10 cellular contexts compared by ENCODE assay signal in the genomic region with DNA sequence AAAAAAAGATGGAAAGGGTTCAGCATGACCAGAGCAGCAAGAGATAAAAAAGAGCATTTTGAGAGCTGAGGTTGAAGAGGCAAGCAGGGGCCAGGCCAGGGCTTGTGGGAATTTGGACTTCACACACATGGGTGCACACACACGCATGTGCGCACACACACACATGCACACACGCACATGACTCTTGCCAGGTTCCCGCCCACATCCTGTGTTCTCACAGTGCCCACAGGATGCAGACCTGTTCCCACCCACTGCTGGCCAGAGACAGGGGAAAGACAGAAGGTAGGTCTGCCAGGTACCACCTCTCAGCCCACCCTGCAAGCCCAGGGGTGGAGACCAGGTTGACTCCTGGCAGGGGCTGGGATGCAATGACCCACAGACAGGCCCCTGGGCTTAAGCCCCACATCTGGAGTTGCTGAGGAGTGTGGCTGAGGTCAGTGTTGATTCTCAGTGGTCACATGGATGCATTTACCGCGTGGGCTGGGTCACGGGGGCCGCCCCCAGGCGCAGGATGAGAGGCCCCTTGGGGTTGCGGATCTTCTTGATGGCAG. TPM values are rescaled to one million over a fixed set of nuclear protein-coding genes. Genes with fewer than 3 reads are reported as not detected.
DNase-seq lines count a peak whose midpoint lies in the region; ATAC-seq and TF ChIP-seq lines count a peak whose summit lies in the region.
"Had no signal": no experiment of that assay in that cellular context is flagged by ENCODE, and none has a peak within 500 bp of the region (broad histone marks: within the 10 kb centered on the region; RNA-seq: fewer than 3 reads in every experiment).

No MANE protein-coding gene starts in this region.

- POLR2A ChIA-PET in WTC11 (lab: Charles Lee) = interaction anchor here (0.8 kb wide), 1 partner anchor 16 kb away, joined by 4 read pairs; no protein-coding TSS in a partner anchor

- H3K27me3 Mint-ChIP-seq in neural progenitor cell (ENCODE audit: insufficient read depth, low read depth) (peaks cover 15% of the 10 kb centered on the region), WTC11 (ENCODE audit: low read depth) (peaks cover 3% of the 10 kb centered on the region)

- TF ChIP-seq POLR2A in lower leg skin (IDR thresholded peaks at IDR 0.05) = no peak

- CTCF ChIA-PET in WTC11 (lab: Charles Lee) = interaction anchor here (2.9 kb wide), 2 partner anchors 16 to 90 kb away, joined by 10 to 26 read pairs; no protein-coding TSS in a partner anchor

- H3K36me3 ChIP-seq in adipocyte (ENCODE audit: control insufficient read depth, insufficient read depth, low read length, severe bottlenecking) (peaks cover 60% of the 10 kb centered on the region), neural progenitor cell (no peaks in the 10 kb centered on the region)

- no peak overlapping the region for H3K4me2 ChIP-seq in neural progenitor cell

- no peak overlapping the region for H3K27ac ChIP-seq in neural progenitor cell

- DNase-seq in COLO668 (lab: John Stamatoyannopoulos, UW; ENCODE audit: unreplicated experiment) (peak; percentile 30), adipocyte (ENCODE audit: low read depth) (no peak), neural progenitor cell (ENCODE audit: low spot score) (no peak), lower leg skin (ENCODE audit: low spot score in 2 of 2) (no peak), NCI-H1436 treated with DMSO at 0.1 percent for 48 hours (lab: John Stamatoyannopoulos, UW) (no peak), NCI-H2227 (lab: John Stamatoyannopoulos, UW; ENCODE audit: unreplicated experiment) (no peak), WTC11 (ENCODE audit: low spot score) (no peak)
- DNase-seq: NCI-H1930 had no signal

- H3K9me3 Mint-ChIP-seq in neural progenitor cell = no peaks in the 10 kb centered on the region
- no peaks in the 10 kb centered on the region for H3K9me3 Mint-ChIP-seq in WTC11

- H3K79me2 ChIP-seq in neural progenitor cell (ENCODE audit: low read depth) = no peaks in the 10 kb centered on the region

- no peaks in the 10 kb centered on the region for H4K20me1 ChIP-seq in neural progenitor cell (ENCODE audit: low read depth)

- H3K9ac ChIP-seq in adipocyte (ENCODE audit: low read length) = peak overlapping the region; percentile 72
- H3K9ac ChIP-seq in neural progenitor cell = no peak overlapping the region

- peak overlapping the region; percentile 27 for H3K27ac Mint-ChIP-seq in neural progenitor cell
- no peak overlapping the region for H3K27ac Mint-ChIP-seq in WTC11

- H2AFZ ChIP-seq in neural progenitor cell (replicated peaks) = no peak overlapping the region

- H3F3A ChIP-seq in neural progenitor cell (ENCODE audit: low read depth) = peaks cover 2% of the 10 kb centered on the region

- no peaks in the 10 kb centered on the region for H3K36me3 Mint-ChIP-seq in neural progenitor cell
- H3K36me3 Mint-ChIP-seq in WTC11 = no peaks in the 10 kb centered on the region

- WGBS in lower leg skin, 2 donors = 68 to 72% methylated on average over 10 of the region's 10 CpGs

- H3K9me3 ChIP-seq in adipocyte (ENCODE audit: control insufficient read depth, low read length) (no peaks in the 10 kb centered on the region), neural progenitor cell (ENCODE audit: low read depth) (no peaks in the 10 kb centered on the region)

- H3K4me3 Mint-ChIP-seq in neural progenitor cell = peak overlapping the region; percentile 57
- no peak overlapping the region for H3K4me3 Mint-ChIP-seq in WTC11

- ATAC-seq in GM21737 (IDR thresholded peaks at IDR 0.05; ENCODE audit: unreplicated experiment) (peak; percentile 47), WTC11 (no peak)
- ATAC-seq: HCT116 had no signal

- intact Hi-C loops in lower leg skin (cut with DNase I; ENCODE audit: low total_unique reads) = no loop called here

- no peak overlapping the region for H3K4me3 ChIP-seq in adipocyte (ENCODE audit: low read length)
- H3K4me3 ChIP-seq in neural progenitor cell = no peak overlapping the region
- H3K4me3 ChIP-seq in lower leg skin (ENCODE audit: low read depth, poor library complexity, severe bottlenecking) = no peak overlapping the region

- TF ChIP-seq CTCF in neural progenitor cell (IDR thresholded peaks at IDR 0.05) (no peak), lower leg skin (IDR thresholded peaks at IDR 0.05) (no peak), WTC11 (IDR thresholded peaks at IDR 0.05) (no peak)

- H3K4me1 Mint-ChIP-seq in neural progenitor cell (peaks cover 25% of the 10 kb centered on the region), WTC11 (peaks cover 14% of the 10 kb centered on the region)

- H3K4me1 ChIP-seq in adipocyte (ENCODE audit: control insufficient read depth, insufficient read depth, low read length) (peaks cover 45% of the 10 kb centered on the region), neural progenitor cell (peaks cover 8% of the 10 kb centered on the region)

- no peaks in the 10 kb centered on the region for H3K27me3 ChIP-seq in adipocyte (replicated peaks; ENCODE audit: control insufficient read depth, insufficient read depth, low read length)
- peaks cover 12% of the 10 kb centered on the region for H3K27me3 ChIP-seq in neural progenitor cell

TF ChIP-seq in WTC11, 78 proteins besides CTCF, POLR2A, EP300 and RAD21 (continues in another document):
- TF ChIP-seq TP53 (CRISPR knock-in tag; IDR thresholded peaks at IDR 0.05) = no peak
- no peak for TF ChIP-seq E2F1 (CRISPR knock-in tag; IDR thresholded peaks at IDR 0.05)
- no peak for TF ChIP-seq OVOL2 (CRISPR knock-in tag; IDR thresholded peaks at IDR 0.05; ENCODE audit: borderline replicate concordance)
- no peak for TF ChIP-seq FOXP4 (CRISPR knock-in tag; IDR thresholded peaks at IDR 0.05)
- no peak for TF ChIP-seq CBFB (CRISPR knock-in tag; IDR thresholded peaks at IDR 0.05; ENCODE audit: low read depth)
- TF ChIP-seq ZNF423 (CRISPR knock-in tag; IDR thresholded peaks at IDR 0.05) = no peak
- no peak for TF ChIP-seq USF1 (CRISPR knock-in tag; IDR thresholded peaks at IDR 0.05)
- TF ChIP-seq SMAD4 (CRISPR knock-in tag; IDR thresholded peaks at IDR 0.05) = no peak
- TF ChIP-seq, protein P1, sequence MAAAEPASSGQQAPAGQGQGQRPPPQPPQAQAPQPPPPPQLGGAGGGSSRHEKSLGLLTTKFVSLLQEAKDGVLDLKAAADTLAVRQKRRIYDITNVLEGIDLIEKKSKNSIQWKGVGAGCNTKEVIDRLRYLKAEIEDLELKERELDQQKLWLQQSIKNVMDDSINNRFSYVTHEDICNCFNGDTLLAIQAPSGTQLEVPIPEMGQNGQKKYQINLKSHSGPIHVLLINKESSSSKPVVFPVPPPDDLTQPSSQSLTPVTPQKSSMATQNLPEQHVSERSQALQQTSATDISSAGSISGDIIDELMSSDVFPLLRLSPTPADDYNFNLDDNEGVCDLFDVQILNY (CRISPR knock-in tag; IDR thresholded peaks at IDR 0.05) = no peak
- no peak for TF ChIP-seq EMX1 (CRISPR knock-in tag; IDR thresholded peaks at IDR 0.05)
- TF ChIP-seq, protein P2, sequence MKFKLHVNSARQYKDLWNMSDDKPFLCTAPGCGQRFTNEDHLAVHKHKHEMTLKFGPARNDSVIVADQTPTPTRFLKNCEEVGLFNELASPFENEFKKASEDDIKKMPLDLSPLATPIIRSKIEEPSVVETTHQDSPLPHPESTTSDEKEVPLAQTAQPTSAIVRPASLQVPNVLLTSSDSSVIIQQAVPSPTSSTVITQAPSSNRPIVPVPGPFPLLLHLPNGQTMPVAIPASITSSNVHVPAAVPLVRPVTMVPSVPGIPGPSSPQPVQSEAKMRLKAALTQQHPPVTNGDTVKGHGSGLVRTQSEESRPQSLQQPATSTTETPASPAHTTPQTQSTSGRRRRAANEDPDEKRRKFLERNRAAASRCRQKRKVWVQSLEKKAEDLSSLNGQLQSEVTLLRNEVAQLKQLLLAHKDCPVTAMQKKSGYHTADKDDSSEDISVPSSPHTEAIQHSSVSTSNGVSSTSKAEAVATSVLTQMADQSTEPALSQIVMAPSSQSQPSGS (CRISPR knock-in tag; IDR thresholded peaks at IDR 0.05; ENCODE audit: borderline replicate concordance, low read depth) = no peak

RNA-seq across cellular contexts. Expression of gene COL16A1, which starts 4.4 kb away (rescaled TPM):
- total RNA-seq in neural progenitor cell (ENCODE audit: low replicate concordance) = 0.22 and 7.0 TPM in 2 replicates
- total RNA-seq in lower leg skin = 100 to 1,000 TPM in 2 of 4 donors, 10 to 100 TPM in 2; 79.7 to 128 (median 94.7) TPM
- 8.8 to 11.0 TPM (median 9.6 TPM) in 3 replicates for total RNA-seq in WTC11 (2021)

RNA-seq across cellular contexts. Expression of gene PEF1, which starts 54.7 kb away (rescaled TPM):
- total RNA-seq in neural progenitor cell (ENCODE audit: low replicate concordance) = 30.7 and 47.7 TPM in 2 replicates
- 100 to 1,000 TPM; 101 to 124 (median 115) TPM for total RNA-seq in lower leg skin
- 33.7 to 37.0 TPM (median 35.5 TPM) in 3 replicates for total RNA-seq in WTC11 (2021)
